In genomic region chr2:174781996-174782395, GRCh38 we compare ENCODE assay signal across 17 cellular contexts. TPM values are rescaled to one million over a fixed set of nuclear protein-coding genes. Genes with fewer than 3 reads are reported as not detected.
A peak's percentile ranks its signal among the peaks of the same experiment; 100 is the strongest.
DNase-seq lines count a peak whose midpoint lies in the region; ATAC-seq and TF ChIP-seq lines count a peak whose summit lies in the region.
"Had no signal": no experiment of that assay in that cellular context is flagged by ENCODE, and none has a peak within 500 bp of the region (broad histone marks: within the 10 kb centered on the region; RNA-seq: fewer than 3 reads in every experiment).

No MANE protein-coding gene starts in this region.

- TF ChIP-seq CTCF in gastroesophageal sphincter (IDR thresholded peaks at IDR 0.05) (no peak), type B pancreatic cell (conservative IDR thresholded peaks at IDR 0.05) (no peak), suprapubic skin (IDR thresholded peaks at IDR 0.05) (no peak)

- no peaks in the 10 kb centered on the region for H3K36me3 ChIP-seq in gastroesophageal sphincter
- no peaks in the 10 kb centered on the region for H3K36me3 ChIP-seq in suprapubic skin

- H3K9me3 Mint-ChIP-seq in type B pancreatic cell, result no peaks in the 10 kb centered on the region
- H3K9me3 Mint-ChIP-seq: H9 had no signal

- peak; percentile 74 for DNase-seq in Ammon's horn (ENCODE audit: low spot score)
- peak in 33 of 58 donors; percentile 14 to 80 (median 45) for DNase-seq in anterior cingulate cortex (lab: John Stamatoyannopoulos, UW)
- DNase-seq in posterior cingulate gyrus, result peak in 8 of 10 donors; percentile 62 to 94 (median 67)
- no peak for DNase-seq in OCI-M2 (lab: John Stamatoyannopoulos, UW; ENCODE audit: unreplicated experiment)
- no peak for DNase-seq in SW480 (ENCODE audit: low spot score)
- DNase-seq in type B pancreatic cell (ENCODE audit: extremely low spot score, unreplicated experiment), result no peak
- no peak for DNase-seq in suprapubic skin (ENCODE audit: low spot score in 2 of 2)
- DNase-seq: 8988T, C1 segment of cervical spinal cord, COR-L47, H9, NCI-H1105 treated with DMSO at 0.1 percent for 48 hours, NCI-H187 treated with DMSO at 0.1 percent for 48 hours, NCI-H69, SHP77 had no signal

- H3K36me3 Mint-ChIP-seq in type B pancreatic cell, result no peaks in the 10 kb centered on the region

- 45 to 55% methylated on average over 2 to 4 of the region's 11 CpGs for WGBS in gastroesophageal sphincter (ENCODE audit: low coverage in 1 of 2), 2 donors
- 84% methylated on average over 11 of the region's 11 CpGs for WGBS in suprapubic skin

- no peak for TF ChIP-seq EP300 in gastroesophageal sphincter (IDR thresholded peaks at IDR 0.05)
- TF ChIP-seq EP300 in suprapubic skin (IDR thresholded peaks at IDR 0.05), result no peak

- peak overlapping the region in 1 of 2 donors; percentile 1 for H3K4me3 ChIP-seq in gastroesophageal sphincter
- H3K4me3 ChIP-seq in suprapubic skin, result no peak overlapping the region

- H3K27ac Mint-ChIP-seq in type B pancreatic cell, result no peak overlapping the region

- H3K4me1 ChIP-seq in gastroesophageal sphincter (peaks cover 0 to 51% (median 4%) of the 10 kb centered on the region in 3 donors), suprapubic skin (peaks cover 11% of the 10 kb centered on the region)

- TF ChIP-seq POLR2A in gastroesophageal sphincter (IDR thresholded peaks at IDR 0.05) (no peak), suprapubic skin (IDR thresholded peaks at IDR 0.05) (no peak)

- peaks cover 31% of the 10 kb centered on the region for H3K4me1 Mint-ChIP-seq in type B pancreatic cell (ENCODE audit: unreplicated experiment)

- peak; percentile 28 for ATAC-seq in gastroesophageal sphincter

- H3K9me3 ChIP-seq in gastroesophageal sphincter (no peaks in the 10 kb centered on the region), suprapubic skin (no peaks in the 10 kb centered on the region)

- peaks cover 3% of the 10 kb centered on the region for H3K27me3 Mint-ChIP-seq in type B pancreatic cell

- H3K4me3 Mint-ChIP-seq in type B pancreatic cell, result no peak overlapping the region
- H3K4me3 Mint-ChIP-seq: H9 had no signal

- intact Hi-C loops in posterior cingulate gyrus (cut with DNase I), result no loop called here

- H3K27me3 ChIP-seq in gastroesophageal sphincter (no peaks in the 10 kb centered on the region), suprapubic skin (no peaks in the 10 kb centered on the region)

- H3K27ac ChIP-seq in gastroesophageal sphincter (peak overlapping the region in 2 of 4 donors; percentile 36 to 41), suprapubic skin (no peak overlapping the region)

RNA-seq across cellular contexts. Expression of gene CHRNA1, which starts 17.7 kb away (rescaled TPM):
- not detected for total RNA-seq in gastroesophageal sphincter
- total RNA-seq in type B pancreatic cell (ENCODE audit: low replicate concordance), result 0.19 and 1.1 TPM in 2 replicates
- not detected for total RNA-seq in suprapubic skin
- total RNA-seq: Daoy, H9 had no signal

Comparison
In these comparisons a context has a peak if more than half of its experiments do, and no peak if none do; other contexts are left out.
1. DNase-seq: peak in Ammon's horn (single experiment), anterior cingulate cortex (33 of 58) and posterior cingulate gyrus (8 of 10); none in OCI-M2 (single experiment), SW480 (single experiment), type B pancreatic cell (single experiment) and suprapubic skin (0 of 2).